Comparison of ENCODE assay signal across 14 cellular contexts in the genomic region with DNA sequence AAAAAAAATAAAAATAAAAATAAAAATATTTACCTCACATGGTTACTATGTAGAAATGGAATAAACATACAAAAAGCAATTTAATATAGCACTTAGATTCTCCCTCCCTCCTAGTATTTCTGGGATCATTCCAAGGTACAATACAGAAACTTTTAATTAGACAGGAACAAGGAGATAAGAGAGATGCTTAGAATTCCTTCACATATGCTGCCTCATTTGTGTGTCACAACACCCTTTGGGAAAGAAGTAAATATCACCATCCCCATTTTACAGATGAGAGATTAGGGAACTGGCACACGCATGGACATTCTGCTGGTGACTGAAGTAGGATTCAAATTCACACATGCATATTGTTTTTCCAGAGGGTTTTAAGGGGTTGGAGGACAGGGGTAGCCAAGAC.
"Had no signal": no experiment of that assay in that cellular context is flagged by ENCODE, and none has a peak within 500 bp of the region (broad histone marks: within the 10 kb centered on the region; RNA-seq: fewer than 3 reads in every experiment).

No MANE protein-coding gene starts in this region.

- H3K9me3 ChIP-seq: adrenal gland, colonic mucosa had no signal

- H3K27ac ChIP-seq: colonic mucosa, vagina had no signal

- H3K27me3 ChIP-seq: adrenal gland, colonic mucosa, vagina had no signal

- H3K36me3 ChIP-seq: adrenal gland, colonic mucosa, vagina had no signal

- H3K4me1 ChIP-seq: colonic mucosa had no signal

- DNase-seq: activated CD4-positive, alpha-beta T cell treated with anti-CD3 and anti-CD28 coated beads for 36 hours; activated CD8-positive, alpha-beta T cell treated with anti-CD3 and anti-CD28 coated beads for 36 hours; activated effector memory CD4-positive, alpha-beta T cell treated with anti-CD3 and anti-CD28 coated beads, Interleukin-2, amount 50 U/mL, for 16 hours; activated T-cell treated with anti-CD3 and anti-CD28 coated beads, Interleukin-2, amount 50 U/mL, for 48 hours; adrenal gland; caudate nucleus; colonic mucosa; hypothalamus; nephron progenitor cell; occipital lobe; stimulated activated CD4-positive, alpha-beta T cell treated with anti-CD3 and anti-CD28 coated beads, Interleukin-1b, Interleukin-23, amount 100 ng/mL, for 48 hours had no signal

- H3K4me3 ChIP-seq: adrenal gland, colonic mucosa, vagina had no signal

- ATAC-seq: activated CD4-positive, alpha-beta T cell treated with anti-CD3 and anti-CD28 coated beads for 36 hours; activated CD8-positive, alpha-beta T cell treated with anti-CD3 and anti-CD28 coated beads for 36 hours; esophagus mucosa; stimulated activated effector memory CD8-positive, alpha-beta T cell treated with anti-CD3 and anti-CD28 coated beads, Interleukin-12 subunit alpha, Interleukin-12 subunit beta, amount 100 ng/mL, for 72 hours had no signal
